In genomic region chr12:48281811-48282210, GRCh38 we compare ENCODE assay signal across 21 cellular contexts.
"Had no signal": no experiment of that assay in that cellular context is flagged by ENCODE, and none has a peak within 500 bp of the region (broad histone marks: within the 10 kb centered on the region; RNA-seq: fewer than 3 reads in every experiment).

No MANE protein-coding gene starts in this region.

- H3K27me3 ChIP-seq: body of pancreas, colonic mucosa, gastroesophageal sphincter, ovary, right lobe of liver, tibial nerve, uterus had no signal

- H3K4me3 ChIP-seq: body of pancreas, colonic mucosa, gastroesophageal sphincter, heart left ventricle, left ventricle myocardium inferior, mucosa of descending colon, neural progenitor cell, ovary, right lobe of liver, tibial nerve, uterus had no signal

- H3K36me3 ChIP-seq: colonic mucosa, gastroesophageal sphincter, heart left ventricle, left ventricle myocardium inferior, neural progenitor cell, ovary, right lobe of liver, tibial nerve, uterus had no signal

- H3K4me1 ChIP-seq: colonic mucosa, gastroesophageal sphincter, left ventricle myocardium inferior, neural progenitor cell, right lobe of liver, tibial nerve, uterus had no signal

- H3K27ac ChIP-seq: body of pancreas, colonic mucosa, gastroesophageal sphincter, left ventricle myocardium inferior, neural progenitor cell, ovary, right lobe of liver, tibial nerve, uterus had no signal

- H3K9me3 ChIP-seq: body of pancreas, colonic mucosa, ovary, right lobe of liver, uterus had no signal

- DNase-seq: activated CD4-positive, alpha-beta T cell treated with anti-CD3 and anti-CD28 coated beads for 1 hour; activated CD4-positive, alpha-beta T cell treated with anti-CD3 and anti-CD28 coated beads, Interleukin-2, amount 50 U/mL, for 4 hours; activated naive CD8-positive, alpha-beta T cell treated with anti-CD3 and anti-CD28 coated beads, Interleukin-2, amount 10 ng/mL, durations not matched to agents 7 days and 5 days; body of pancreas; central memory CD4-positive, alpha-beta T cell; colonic mucosa; heart left ventricle; left ventricle myocardium inferior; mesenchymal stem cell; mucosa of descending colon; naive B cell; ovary; right lobe of liver; small intestine; stimulated activated CD4-positive, alpha-beta T cell treated with anti-CD3 and anti-CD28 coated beads, Interleukin-15, amount 100 ng/mL, for 24 hours; stimulated activated CD4-positive, alpha-beta T cell treated with anti-CD3 and anti-CD28 coated beads, Interleukin-2, amount 100 ng/mL, for 48 hours; T1000; uterus had no signal
